In the genomic region with DNA sequence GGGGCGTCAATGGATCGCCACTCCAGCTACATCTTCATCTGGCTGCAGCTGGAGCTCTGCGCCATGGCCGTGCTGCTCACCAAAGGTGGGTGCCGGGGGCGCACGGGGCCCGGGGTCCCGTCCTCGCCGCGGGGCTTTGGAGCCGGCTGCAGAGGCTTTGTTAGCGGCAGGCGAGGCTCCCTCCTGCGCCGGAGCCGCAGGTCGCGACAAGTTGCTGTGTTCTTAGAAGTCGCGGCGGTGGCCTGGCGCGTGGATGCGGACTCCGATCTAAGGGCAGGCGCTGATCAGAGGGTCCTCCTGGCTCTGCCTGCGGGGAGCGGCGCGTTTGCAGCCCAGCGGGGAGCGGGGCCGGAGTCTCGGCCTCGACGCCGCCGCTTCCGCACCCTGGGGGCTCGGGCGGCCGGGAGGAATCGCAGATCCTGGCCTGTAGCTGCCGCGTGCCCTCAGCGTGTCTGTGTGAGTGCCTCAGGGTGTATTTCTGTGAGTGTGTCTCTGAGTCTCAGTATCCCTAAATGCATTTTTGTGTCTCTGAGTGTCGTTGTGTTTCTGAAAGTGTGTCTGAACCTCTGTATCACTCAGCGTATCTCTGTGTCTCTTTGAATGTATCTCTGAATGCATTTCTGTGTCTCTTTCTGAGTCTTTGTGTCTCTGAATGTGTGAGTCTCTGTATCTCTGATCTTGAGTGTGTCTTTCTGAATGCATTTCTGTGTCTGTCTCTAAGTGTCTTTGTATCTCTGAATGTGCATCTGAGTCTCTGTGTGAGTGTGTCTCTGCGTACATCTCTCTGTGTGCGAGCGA, we compare ENCODE assay signal across 8 cellular contexts. TPM values are rescaled to one million over a fixed set of nuclear protein-coding genes. Genes with fewer than 3 reads are reported as not detected.
DNase-seq lines count a peak whose midpoint lies in the region; ATAC-seq and TF ChIP-seq lines count a peak whose summit lies in the region.

No MANE protein-coding gene starts in this region.

- peaks cover 31% of the 10 kb centered on the region for H3K4me1 Mint-ChIP-seq in activated CD4-positive, alpha-beta T cell treated with anti-CD3 and anti-CD28 coated beads for 36 hours

- peak; percentile 41 for DNase-seq in activated CD4-positive, alpha-beta T cell treated with anti-CD3 and anti-CD28 coated beads for 36 hours
- no peak for DNase-seq in activated CD4-positive, alpha-beta T cell treated with anti-CD3 and anti-CD28 coated beads, Interleukin-2, amount 50 U/mL, for 4 hours
- DNase-seq in Peyer's patch (peak in 2 of 3 donors; percentile 55 to 57), astrocyte of the hippocampus (ENCODE audit: low read depth, low spot score) (peak; percentile 68), SHP77 (lab: John Stamatoyannopoulos, UW) (no peak)

- no peaks in the 10 kb centered on the region for H3K36me3 Mint-ChIP-seq in activated CD4-positive, alpha-beta T cell treated with anti-CD3 and anti-CD28 coated beads for 36 hours (ENCODE audit: low read depth)

- peak overlapping the region; percentile 68 for H3K4me3 Mint-ChIP-seq in activated CD4-positive, alpha-beta T cell treated with anti-CD3 and anti-CD28 coated beads for 36 hours

- peaks cover 52% of the 10 kb centered on the region for H3K27me3 Mint-ChIP-seq in activated CD4-positive, alpha-beta T cell treated with anti-CD3 and anti-CD28 coated beads for 36 hours

- H3K9me3 ChIP-seq in Peyer's patch: peaks cover 0 to 4% (median 0%) of the 10 kb centered on the region in 4 donors
- H3K9me3 ChIP-seq in iPS-18c (ENCODE audit: control insufficient read depth, insufficient read depth, low read length): no peaks in the 10 kb centered on the region
- no peaks in the 10 kb centered on the region for H3K9me3 ChIP-seq in skeletal muscle satellite cell (replicated peaks; ENCODE audit: low read length)

- H3K4me2 ChIP-seq in skeletal muscle satellite cell (ENCODE audit: low read length): peak overlapping the region; percentile 97

- no peaks in the 10 kb centered on the region for H3K9me3 Mint-ChIP-seq in activated CD4-positive, alpha-beta T cell treated with anti-CD3 and anti-CD28 coated beads for 36 hours (ENCODE audit: low read depth)

- peak overlapping the region in 2 of 4 donors; percentile 39 to 67 for H3K27ac ChIP-seq in Peyer's patch

- CTCF ChIA-PET in activated CD4-positive, alpha-beta T cell treated with anti-CD3 and anti-CD28 coated beads for 36 hours (lab: Charles Lee): interaction anchor here (1.4 kb wide), 1 partner anchor 14 kb away, joined by 4 read pairs; no protein-coding TSS in a partner anchor

- no peaks in the 10 kb centered on the region for H3K36me3 ChIP-seq in Peyer's patch
- no peaks in the 10 kb centered on the region for H3K36me3 ChIP-seq in skeletal muscle satellite cell (ENCODE audit: insufficient read depth, low read length)

- peak overlapping the region; percentile 82 for H3K9ac ChIP-seq in skeletal muscle satellite cell (ENCODE audit: low read depth, low read length)

- no peak overlapping the region for H3K27ac Mint-ChIP-seq in activated CD4-positive, alpha-beta T cell treated with anti-CD3 and anti-CD28 coated beads for 36 hours

- TF ChIP-seq CTCF in Peyer's patch (IDR thresholded peaks at IDR 0.05): no peak

- H3K4me1 ChIP-seq in Peyer's patch (peaks cover 0 to 27% (median 4%) of the 10 kb centered on the region in 4 donors), skeletal muscle satellite cell (ENCODE audit: control insufficient read depth, insufficient read depth, low read length) (peaks cover 32% of the 10 kb centered on the region)

- intact Hi-C loops in activated CD4-positive, alpha-beta T cell treated with anti-CD3 and anti-CD28 coated beads for 36 hours (cut with DNase I, micrococcal nuclease): loop anchor here (1.0 to 5.0 kb wide), 11 partner anchors 10 to 1981 kb away; a partner anchor contains a TSS

- TF ChIP-seq POLR2A in Peyer's patch (IDR thresholded peaks at IDR 0.05): no peak

- no peak for ATAC-seq in activated CD4-positive, alpha-beta T cell treated with anti-CD3 and anti-CD28 coated beads for 36 hours
- no peak for ATAC-seq in GM19023 (IDR thresholded peaks at IDR 0.05; ENCODE audit: unreplicated experiment)

- H3K4me3 ChIP-seq in Peyer's patch (peak overlapping the region; percentile 44 to 81 (median 69)), iPS-18c (ENCODE audit: insufficient read depth, low read depth, low read length) (peak overlapping the region; percentile 82), skeletal muscle satellite cell (ENCODE audit: low read length) (peak overlapping the region; percentile 91)

- H3K27me3 ChIP-seq in Peyer's patch (peaks cover 0 to 3% of the 10 kb centered on the region in 2 donors), skeletal muscle satellite cell (ENCODE audit: control insufficient read depth, insufficient read depth, low read length) (peaks cover 38% of the 10 kb centered on the region)

- POLR2A ChIA-PET in activated CD4-positive, alpha-beta T cell treated with anti-CD3 and anti-CD28 coated beads for 36 hours (lab: Charles Lee): no interaction called here

RNA-seq across cellular contexts. Expression of a gene that starts 0.8 kb away (rescaled TPM):
- total RNA-seq in activated CD4-positive, alpha-beta T cell treated with anti-CD3 and anti-CD28 coated beads for 36 hours: under 1 TPM; 0.09 to 0.16 TPM
- 10 to 100 TPM in 1 of 4 donors, 1 to 10 TPM in 1, under 1 TPM in 1, not detected in 1; 0.53 to 10.7 (median 2.5) TPM for total RNA-seq in Peyer's patch
- 1.5 TPM in 2 replicates for total RNA-seq in skeletal muscle satellite cell (2012; rRNA removed)

Comparison
In these comparisons a context has a peak if more than half of its experiments do, and no peak if none do; other contexts are left out.
1. DNase-seq: peak in activated CD4-positive, alpha-beta T cell treated with anti-CD3 and anti-CD28 coated beads for 36 hours (single experiment), Peyer's patch (2 of 3) and astrocyte of the hippocampus (single experiment); none in activated CD4-positive, alpha-beta T cell treated with anti-CD3 and anti-CD28 coated beads, Interleukin-2, amount 50 U/mL, for 4 hours (0 of 2) and SHP77 (0 of 2).
2. Peak in every context shown above with its lines, with median percentiles within 50 percentile points of each other: H3K4me3 ChIP-seq.